In the genomic region with DNA sequence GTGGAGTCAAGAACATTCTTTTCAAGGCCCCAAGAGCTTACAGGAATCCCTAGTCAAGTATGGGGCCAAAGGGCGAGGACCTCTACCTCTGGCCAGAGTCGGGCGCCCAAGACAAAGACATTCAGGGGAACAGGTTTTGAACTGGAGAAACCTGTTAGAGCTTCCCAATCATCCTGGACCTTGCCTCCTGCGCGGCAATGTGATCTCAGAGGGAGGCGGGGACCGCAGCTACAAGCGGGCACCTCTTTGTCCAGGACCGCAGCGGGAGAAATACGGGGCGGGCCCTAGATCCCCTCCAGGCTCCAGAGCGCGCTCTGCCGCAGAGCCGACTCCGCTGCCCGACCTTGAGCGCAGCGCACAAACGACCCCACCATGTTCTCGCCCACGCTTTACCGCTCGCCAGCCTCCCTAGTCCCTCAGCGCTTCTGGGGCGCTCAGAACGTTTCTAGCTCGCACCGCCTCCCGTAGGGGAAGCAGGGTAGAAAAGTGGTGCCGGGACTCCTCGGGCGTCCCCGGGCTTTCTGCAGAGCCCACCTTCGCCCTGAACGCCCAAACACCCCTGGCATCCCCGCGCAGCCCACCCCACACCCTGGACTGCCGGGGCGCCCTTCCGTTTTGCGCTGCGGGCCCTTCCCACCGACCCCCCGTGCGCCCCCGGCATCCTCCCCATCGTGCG, we compare ENCODE assay signal across 8 cellular contexts. TPM values are rescaled to one million over a fixed set of nuclear protein-coding genes. Genes with fewer than 3 reads are reported as not detected.
DNase-seq lines count a peak whose midpoint lies in the region; ATAC-seq and TF ChIP-seq lines count a peak whose summit lies in the region.

No MANE protein-coding gene starts in this region.

- H3K79me1 ChIP-seq in mesenchymal stem cell (replicated peaks; ENCODE audit: low read length, poor library complexity, severe bottlenecking): no peaks in the 10 kb centered on the region

- peaks cover 5% of the 10 kb centered on the region for H3K4me1 ChIP-seq in mesenchymal stem cell (ENCODE audit: control insufficient read depth, insufficient read depth, low read depth, low read length)

- H2BK120ac ChIP-seq in mesenchymal stem cell (ENCODE audit: low read depth, low read length): no peak overlapping the region

- peaks cover 26% of the 10 kb centered on the region for H3K36me3 Mint-ChIP-seq in WTC11
- H3K36me3 Mint-ChIP-seq in stimulated activated memory B cell treated with anti-CD40 and anti-IgM and Interleukin-4, amounts not matched to agents 10 μg/mL and 1 μg/mL and 100 μg/mL, for 72 hours: no peaks in the 10 kb centered on the region

- H3K4me3 Mint-ChIP-seq in WTC11: peak overlapping the region; percentile 88
- H3K4me3 Mint-ChIP-seq in stimulated activated memory B cell treated with anti-CD40 and anti-IgM and Interleukin-4, amounts not matched to agents 10 μg/mL and 1 μg/mL and 100 μg/mL, for 72 hours: peak overlapping the region; percentile 92

- H2BK5ac ChIP-seq in mesenchymal stem cell (ENCODE audit: low read depth, low read length, poor library complexity, severe bottlenecking): no peak overlapping the region

- H3K9ac ChIP-seq in mesenchymal stem cell (ENCODE audit: low read length): peak overlapping the region; percentile 38

- no peaks in the 10 kb centered on the region for H3K27me3 Mint-ChIP-seq in WTC11 (ENCODE audit: low read depth)
- peaks cover 20% of the 10 kb centered on the region for H3K27me3 Mint-ChIP-seq in stimulated activated memory B cell treated with anti-CD40 and anti-IgM and Interleukin-4, amounts not matched to agents 10 μg/mL and 1 μg/mL and 100 μg/mL, for 72 hours

- no peaks in the 10 kb centered on the region for H3K9me3 Mint-ChIP-seq in WTC11
- H3K9me3 Mint-ChIP-seq in stimulated activated memory B cell treated with anti-CD40 and anti-IgM and Interleukin-4, amounts not matched to agents 10 μg/mL and 1 μg/mL and 100 μg/mL, for 72 hours: no peaks in the 10 kb centered on the region

- no peak overlapping the region for H2BK12ac ChIP-seq in mesenchymal stem cell (ENCODE audit: low read length in 2 of 2)

- POLR2A ChIA-PET in WTC11 (lab: Charles Lee): interaction anchor here (0.6 to 2.7 kb wide), 14 partner anchors 12 to 185 kb away, joined by 3 to 32 read pairs (median 4); a partner anchor contains a TSS

- H3K27ac ChIP-seq in mesenchymal stem cell (ENCODE audit: low read length, poor library complexity, severe bottlenecking): no peak overlapping the region

- H3K4ac ChIP-seq in mesenchymal stem cell (ENCODE audit: low read depth in 1 of 2, low read length in 2 of 2): no peak overlapping the region

- peak; percentile 62 for DNase-seq in AG08396 (ENCODE audit: low spot score)
- DNase-seq in MG63: peak; percentile 33
- peak; percentile 84 for DNase-seq in WTC11 (ENCODE audit: low spot score)
- peak; percentile 82 for DNase-seq in ecto neural progenitor cell (ENCODE audit: low spot score)
- peak; percentile 62 for DNase-seq in mesenchymal stem cell

- H4K91ac ChIP-seq in mesenchymal stem cell (ENCODE audit: low read length): no peak overlapping the region

- ATAC-seq in GM18909 (IDR thresholded peaks at IDR 0.05; ENCODE audit: poor library complexity, unreplicated experiment): peak; percentile 12
- peak; percentile 71 for ATAC-seq in WTC11
- peak; percentile 60 for ATAC-seq in stimulated activated memory B cell treated with anti-CD40 and anti-IgM and Interleukin-4, amounts not matched to agents 10 μg/mL and 1 μg/mL and 100 μg/mL, for 72 hours
- ATAC-seq in GM21717 (IDR thresholded peaks at IDR 0.05; ENCODE audit: unreplicated experiment): no peak

- H3K23ac ChIP-seq in mesenchymal stem cell (ENCODE audit: low read length in 2 of 2): peak overlapping the region in 1 of 2 experiments; percentile 11

- CTCF ChIA-PET in WTC11 (lab: Charles Lee): interaction anchor here (0.6 to 2.2 kb wide), 9 partner anchors 9 to 548 kb away, joined by 3 to 8 read pairs (median 5); a partner anchor contains a TSS

- H3K9me3 ChIP-seq in MG63: no peaks in the 10 kb centered on the region
- no peaks in the 10 kb centered on the region for H3K9me3 ChIP-seq in mesenchymal stem cell (ENCODE audit: control insufficient read depth, low read length)

- H3K27ac Mint-ChIP-seq in WTC11: peak overlapping the region; percentile 96
- H3K27ac Mint-ChIP-seq in stimulated activated memory B cell treated with anti-CD40 and anti-IgM and Interleukin-4, amounts not matched to agents 10 μg/mL and 1 μg/mL and 100 μg/mL, for 72 hours: no peak overlapping the region

- H2AFZ ChIP-seq in mesenchymal stem cell (ENCODE audit: low read depth, low read length): peak overlapping the region; percentile 83

- H3K18ac ChIP-seq in mesenchymal stem cell (ENCODE audit: low read depth in 1 of 2, low read length in 2 of 2): no peak overlapping the region

- no peak overlapping the region for H2AK5ac ChIP-seq in mesenchymal stem cell (ENCODE audit: low read length, severe bottlenecking)

- no peak overlapping the region for H3K14ac ChIP-seq in mesenchymal stem cell (ENCODE audit: low read length in 2 of 2)

- H4K8ac ChIP-seq in mesenchymal stem cell (ENCODE audit: low read length): no peak overlapping the region

- H3K4me2 ChIP-seq in mesenchymal stem cell (ENCODE audit: low read length, poor library complexity, severe bottlenecking): peak overlapping the region; percentile 98

- H3K36me3 ChIP-seq in MG63 (no peaks in the 10 kb centered on the region), mesenchymal stem cell (ENCODE audit: control insufficient read depth in 1 of 2, insufficient read depth in 2 of 2, low read depth in 1 of 2, low read length in 2 of 2) (peaks cover 0 to 3% of the 10 kb centered on the region in 2 experiments)

- peaks cover 19% of the 10 kb centered on the region for H3K4me1 Mint-ChIP-seq in WTC11
- H3K4me1 Mint-ChIP-seq in stimulated activated memory B cell treated with anti-CD40 and anti-IgM and Interleukin-4, amounts not matched to agents 10 μg/mL and 1 μg/mL and 100 μg/mL, for 72 hours: peaks cover 17% of the 10 kb centered on the region

- no peak overlapping the region for H2BK15ac ChIP-seq in mesenchymal stem cell (ENCODE audit: low read depth, poor library complexity, severe bottlenecking)

- H3K4me3 ChIP-seq in MG63: peak overlapping the region; percentile 54
- peak overlapping the region; percentile 76 to 80 for H3K4me3 ChIP-seq in mesenchymal stem cell (ENCODE audit: insufficient read depth in 1 of 2, low read depth in 1 of 2, low read length in 2 of 2)

- H3K27me3 ChIP-seq in MG63: peaks cover 29% of the 10 kb centered on the region
- H3K27me3 ChIP-seq in mesenchymal stem cell (ENCODE audit: control insufficient read depth in 1 of 2, insufficient read depth in 1 of 2, low read length in 2 of 2): peaks cover 1 to 32% of the 10 kb centered on the region in 2 experiments

- 2% methylated on average over 50 of the region's 50 CpGs for WGBS in mesenchymal stem cell

- TF ChIP-seq CTCF in WTC11 (IDR thresholded peaks at IDR 0.05): no peak

TF ChIP-seq in WTC11, 78 proteins besides CTCF, POLR2A, EP300 and RAD21 (continues in another document):
- TF ChIP-seq, protein P1, sequence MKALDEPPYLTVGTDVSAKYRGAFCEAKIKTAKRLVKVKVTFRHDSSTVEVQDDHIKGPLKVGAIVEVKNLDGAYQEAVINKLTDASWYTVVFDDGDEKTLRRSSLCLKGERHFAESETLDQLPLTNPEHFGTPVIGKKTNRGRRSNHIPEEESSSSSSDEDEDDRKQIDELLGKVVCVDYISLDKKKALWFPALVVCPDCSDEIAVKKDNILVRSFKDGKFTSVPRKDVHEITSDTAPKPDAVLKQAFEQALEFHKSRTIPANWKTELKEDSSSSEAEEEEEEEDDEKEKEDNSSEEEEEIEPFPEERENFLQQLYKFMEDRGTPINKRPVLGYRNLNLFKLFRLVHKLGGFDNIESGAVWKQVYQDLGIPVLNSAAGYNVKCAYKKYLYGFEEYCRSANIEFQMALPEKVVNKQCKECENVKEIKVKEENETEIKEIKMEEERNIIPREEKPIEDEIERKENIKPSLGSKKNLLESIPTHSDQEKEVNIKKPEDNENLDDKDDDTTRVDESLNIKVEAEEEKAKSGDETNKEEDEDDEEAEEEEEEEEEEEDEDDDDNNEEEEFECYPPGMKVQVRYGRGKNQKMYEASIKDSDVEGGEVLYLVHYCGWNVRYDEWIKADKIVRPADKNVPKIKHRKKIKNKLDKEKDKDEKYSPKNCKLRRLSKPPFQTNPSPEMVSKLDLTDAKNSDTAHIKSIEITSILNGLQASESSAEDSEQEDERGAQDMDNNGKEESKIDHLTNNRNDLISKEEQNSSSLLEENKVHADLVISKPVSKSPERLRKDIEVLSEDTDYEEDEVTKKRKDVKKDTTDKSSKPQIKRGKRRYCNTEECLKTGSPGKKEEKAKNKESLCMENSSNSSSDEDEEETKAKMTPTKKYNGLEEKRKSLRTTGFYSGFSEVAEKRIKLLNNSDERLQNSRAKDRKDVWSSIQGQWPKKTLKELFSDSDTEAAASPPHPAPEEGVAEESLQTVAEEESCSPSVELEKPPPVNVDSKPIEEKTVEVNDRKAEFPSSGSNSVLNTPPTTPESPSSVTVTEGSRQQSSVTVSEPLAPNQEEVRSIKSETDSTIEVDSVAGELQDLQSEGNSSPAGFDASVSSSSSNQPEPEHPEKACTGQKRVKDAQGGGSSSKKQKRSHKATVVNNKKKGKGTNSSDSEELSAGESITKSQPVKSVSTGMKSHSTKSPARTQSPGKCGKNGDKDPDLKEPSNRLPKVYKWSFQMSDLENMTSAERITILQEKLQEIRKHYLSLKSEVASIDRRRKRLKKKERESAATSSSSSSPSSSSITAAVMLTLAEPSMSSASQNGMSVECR (CRISPR knock-in tag; IDR thresholded peaks at IDR 0.05; ENCODE audit: borderline replicate concordance): no peak; the same call in 1 of the 2 replicates
- TF ChIP-seq CREB1 (CRISPR knock-in tag; IDR thresholded peaks at IDR 0.05) (no peak), HMGA2 (CRISPR knock-in tag; IDR thresholded peaks at IDR 0.05) (no peak), FOXP1 (CRISPR knock-in tag; IDR thresholded peaks at IDR 0.05; ENCODE audit: borderline replicate concordance) (peak; percentile 31; the same call in 1 of the 2 replicates)

RNA-seq across cellular contexts. Expression of a gene that starts 28.1 kb away (rescaled TPM):
- total RNA-seq in MG63 (2014; rRNA removed; shearing (Covaris generic); ENCODE audit: low replicate concordance): 7.0 and 13.1 TPM in 2 replicates
- 5.4 to 6.6 TPM (median 5.6 TPM) in 3 replicates for total RNA-seq in WTC11 (2021)
- polyA plus RNA-seq in mesenchymal stem cell (2013, experiment 1 of 2): 12.4 TPM
- 12.2 TPM for polyA plus RNA-seq in mesenchymal stem cell (2013, experiment 2 of 2)

RNA-seq across cellular contexts. Expression of a gene that starts 50.1 kb away (rescaled TPM):
- not detected in 2 replicates for total RNA-seq in MG63 (2014; rRNA removed; shearing (Covaris generic); ENCODE audit: low replicate concordance)
- total RNA-seq in WTC11 (2021): 11.2 to 13.2 TPM (median 11.7 TPM) in 3 replicates
- 9.8 TPM for polyA plus RNA-seq in mesenchymal stem cell (2013, experiment 1 of 2)
- 9.7 TPM for polyA plus RNA-seq in mesenchymal stem cell (2013, experiment 2 of 2)

RNA-seq across cellular contexts. Expression of a gene that starts 52.7 kb away (rescaled TPM):
- total RNA-seq in MG63 (2014; rRNA removed; shearing (Covaris generic); ENCODE audit: low replicate concordance): 33.6 and 40.5 TPM in 2 replicates
- 222 to 226 TPM (median 225 TPM) in 3 replicates for total RNA-seq in WTC11 (2021)
- 35.8 TPM for polyA plus RNA-seq in mesenchymal stem cell (2013, experiment 1 of 2)
- 33.6 TPM for polyA plus RNA-seq in mesenchymal stem cell (2013, experiment 2 of 2)

Comparison
In these comparisons a context has a peak if more than half of its experiments do, and no peak if none do; other contexts are left out.
1. DNase-seq: peak in every context shown above with its lines; median percentile 84 in WTC11; 82 in ecto neural progenitor cell; 62 in AG08396; 62 in mesenchymal stem cell; 33 in MG63.
2. RNA of a gene that starts 50.1 kb away (total RNA-seq): 11.2 to 13.2 TPM in WTC11; not detected in MG63; every median in the first group is over 10 times any median in the second.